In the genomic region with DNA sequence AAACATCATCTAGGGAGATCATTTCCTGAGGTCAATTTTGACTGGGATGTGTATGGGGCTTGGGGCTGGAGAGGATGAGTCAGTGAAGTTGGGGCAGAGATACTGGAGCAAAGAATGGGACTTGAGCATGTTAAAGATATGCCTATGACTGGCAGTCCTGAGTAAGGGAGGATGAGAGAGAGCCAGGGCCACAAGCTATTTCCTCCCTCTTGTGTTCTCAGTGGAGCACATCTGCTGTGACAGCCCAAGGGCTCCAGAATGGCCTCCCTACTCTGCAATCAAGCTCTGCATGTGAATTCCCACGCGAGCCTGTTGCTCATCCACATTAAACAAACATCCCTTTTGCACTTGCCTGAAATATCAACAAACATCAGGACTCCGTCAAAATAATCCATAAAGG, we compare ENCODE assay signal across 12 cellular contexts. TPM values are rescaled to one million over a fixed set of nuclear protein-coding genes. Genes with fewer than 3 reads are reported as not detected.
A peak's percentile ranks its signal among the peaks of the same experiment; 100 is the strongest.
DNase-seq lines count a peak whose midpoint lies in the region; ATAC-seq and TF ChIP-seq lines count a peak whose summit lies in the region.
"Had no signal": no experiment of that assay in that cellular context is flagged by ENCODE, and none has a peak within 500 bp of the region (broad histone marks: within the 10 kb centered on the region; RNA-seq: fewer than 3 reads in every experiment).

No MANE protein-coding gene starts in this region.

- H3K27me3 ChIP-seq in DND-41 (ENCODE audit: insufficient read depth, low read length, poor library complexity) (no peaks in the 10 kb centered on the region), adrenal gland (no peaks in the 10 kb centered on the region)

- WGBS in adrenal gland, 4 donors = 76 to 83% (median 78%) methylated on average over 3 of the region's 3 CpGs

- no peak for DNase-seq in DND-41
- DNase-seq in NCI-H2107 treated with DMSO at 0.1 percent for 48 hours (lab: John Stamatoyannopoulos, UW; ENCODE audit: unreplicated experiment) = peak; percentile 51
- DNase-seq in dedifferentiated amniotic fluid mesenchymal stem cell (ENCODE audit: extremely low spot score) = peak; percentile 45
- DNase-seq in T-helper 2 cell treated with Interferon-gamma antibody and Interleukin-4, amounts not matched to agents 5 μg/mL and 100 μg/mL, for 36 hours (ENCODE audit: low spot score) = no peak
- no peak for DNase-seq in caudate nucleus (lab: John Stamatoyannopoulos, UW)
- no peak for DNase-seq in adrenal gland
- no peak for DNase-seq in amygdala (lab: John Stamatoyannopoulos, UW)
- DNase-seq: activated CD8-positive, alpha-beta memory T cell treated with anti-CD3 and anti-CD28 coated beads, Interleukin-2, amount 50 U/mL, for 48 hours; stimulated activated CD8-positive, alpha-beta memory T cell treated with anti-CD3 and anti-CD28 coated beads, Interleukin-4, amount 100 ng/mL, for 48 hours had no signal

- H3K4me1 ChIP-seq in DND-41 (ENCODE audit: insufficient read depth, low read length) (no peaks in the 10 kb centered on the region), adrenal gland (replicated peaks in 1 of 2) (no peaks in the 10 kb centered on the region)

- intact Hi-C loops in adrenal gland (cut with DNase I) = no loop called here

- H3K4me3 ChIP-seq in DND-41 (ENCODE audit: low read depth in 1 of 2, low read length in 2 of 2) (no peak overlapping the region), adrenal gland (no peak overlapping the region)

- H3K79me2 ChIP-seq in DND-41 (ENCODE audit: insufficient read depth, low read length) = no peaks in the 10 kb centered on the region

- H3K9me3 Mint-ChIP-seq in nephron = peaks cover 6% of the 10 kb centered on the region
- H3K9me3 Mint-ChIP-seq in T-helper 2 cell treated with Interferon-gamma antibody and Interleukin-4, amounts not matched to agents 5 μg/mL and 100 μg/mL, for 36 hours = peaks cover 4% of the 10 kb centered on the region

- TF ChIP-seq POLR2A in adrenal gland (IDR thresholded peaks at IDR 0.05) = no peak

- no peak for TF ChIP-seq CTCF in DND-41 (IDR thresholded peaks at IDR 0.05; ENCODE audit: borderline replicate concordance, extremely low read depth, low read length, poor library complexity, severe bottlenecking)
- TF ChIP-seq CTCF in nephron (IDR thresholded peaks at IDR 0.05; ENCODE audit: unreplicated experiment in 3 of 3) = no peak
- TF ChIP-seq CTCF in adrenal gland (IDR thresholded peaks at IDR 0.05) = no peak

- H4K20me1 ChIP-seq in DND-41 (ENCODE audit: insufficient read depth, low read length) = no peaks in the 10 kb centered on the region

- H3K27ac Mint-ChIP-seq in nephron = peak overlapping the region; percentile 43 to 79 (median 72)
- H3K27ac Mint-ChIP-seq in T-helper 2 cell treated with Interferon-gamma antibody and Interleukin-4, amounts not matched to agents 5 μg/mL and 100 μg/mL, for 36 hours = no peak overlapping the region

- H3K36me3 Mint-ChIP-seq in nephron (ENCODE audit: low read depth) = no peaks in the 10 kb centered on the region
- H3K36me3 Mint-ChIP-seq in T-helper 2 cell treated with Interferon-gamma antibody and Interleukin-4, amounts not matched to agents 5 μg/mL and 100 μg/mL, for 36 hours (ENCODE audit: low read depth) = no peaks in the 10 kb centered on the region

- H3K36me3 ChIP-seq in DND-41 (ENCODE audit: insufficient read depth, low read length) (no peaks in the 10 kb centered on the region), adrenal gland (replicated peaks in 1 of 2) (no peaks in the 10 kb centered on the region)

- 0 out of 3 replicates have a peak, but pooled peaks have one; percentile 40 for ATAC-seq in DND-41 (ENCODE audit: insufficient read depth, low read depth)
- ATAC-seq: Right ventricle myocardium inferior had no signal

- H3K27ac ChIP-seq in DND-41 (ENCODE audit: low read length) (no peak overlapping the region), caudate nucleus (ENCODE audit: low read depth, low read length) (no peak overlapping the region), adrenal gland (no peak overlapping the region)
- H3K27ac ChIP-seq: epithelial cell of prostate had no signal

- H3K9me3 ChIP-seq in DND-41 (ENCODE audit: insufficient read depth, low read length, severe bottlenecking) = peaks cover 3% of the 10 kb centered on the region
- H3K9me3 ChIP-seq in adrenal gland (replicated peaks in 1 of 3) = no peaks in the 10 kb centered on the region

- no peak overlapping the region for H3K4me2 ChIP-seq in DND-41 (ENCODE audit: insufficient read depth, low read length)

- H3K4me1 Mint-ChIP-seq in nephron = peaks cover 22% of the 10 kb centered on the region
- no peaks in the 10 kb centered on the region for H3K4me1 Mint-ChIP-seq in T-helper 2 cell treated with Interferon-gamma antibody and Interleukin-4, amounts not matched to agents 5 μg/mL and 100 μg/mL, for 36 hours (ENCODE audit: low read depth)

- H3K4me3 Mint-ChIP-seq in nephron = peak overlapping the region in 1 of 3 experiments; percentile 3
- no peak overlapping the region for H3K4me3 Mint-ChIP-seq in T-helper 2 cell treated with Interferon-gamma antibody and Interleukin-4, amounts not matched to agents 5 μg/mL and 100 μg/mL, for 36 hours

- no peak overlapping the region for H3K9ac ChIP-seq in DND-41 (ENCODE audit: low read depth, low read length)

- no peaks in the 10 kb centered on the region for H3K27me3 Mint-ChIP-seq in nephron (ENCODE audit: low read depth)
- H3K27me3 Mint-ChIP-seq in T-helper 2 cell treated with Interferon-gamma antibody and Interleukin-4, amounts not matched to agents 5 μg/mL and 100 μg/mL, for 36 hours (ENCODE audit: low read depth) = peaks cover 2% of the 10 kb centered on the region

- no peak overlapping the region for H2AFZ ChIP-seq in DND-41 (ENCODE audit: low read depth, low read length)

RNA-seq across cellular contexts. Expression of gene ADCY10, which starts 9.3 kb away (rescaled TPM):
- total RNA-seq in adrenal gland = under 1 TPM in 6 of 8 donors, not detected in 2; 0.07 to 0.48 (median 0.18) TPM
- under 1 TPM; 0.24 to 0.40 (median 0.38) TPM for polyA plus RNA-seq in adrenal gland
- total RNA-seq: Right ventricle myocardium inferior had no signal

RNA-seq across cellular contexts. Expression of gene DCAF6, which starts 31.8 kb away (rescaled TPM):
- total RNA-seq in adrenal gland = 100 to 1,000 TPM in 4 of 8 donors, 10 to 100 TPM in 4; 57.8 to 160 (median 105) TPM
- 10 to 100 TPM; 46.4 to 88.0 (median 50.9) TPM for polyA plus RNA-seq in adrenal gland

RNA-seq across cellular contexts. Expression of gene MPC2, which starts 32.2 kb away (rescaled TPM):
- total RNA-seq in adrenal gland = 100 to 1,000 TPM in 5 of 8 donors, 10 to 100 TPM in 3; 68.3 to 157 (median 111) TPM
- polyA plus RNA-seq in adrenal gland = 100 to 1,000 TPM in 1 of 3 donors, 10 to 100 TPM in 2; 50.0 to 173 (median 84.4) TPM

Comparison
In these comparisons a context has a peak if more than half of its experiments do, and no peak if none do; other contexts are left out.
1. DNase-seq: peak in NCI-H2107 treated with DMSO at 0.1 percent for 48 hours (single experiment) and dedifferentiated amniotic fluid mesenchymal stem cell (single experiment); none in DND-41 (single experiment), T-helper 2 cell treated with Interferon-gamma antibody and Interleukin-4, amounts not matched to agents 5 μg/mL and 100 μg/mL, for 36 hours (single experiment), caudate nucleus (0 of 61), adrenal gland (0 of 7) and amygdala (0 of 56).